In genomic region chr2:155867564-155867963, GRCh38 we compare ENCODE assay signal across 35 cellular contexts.
DNase-seq lines count a peak whose midpoint lies in the region; ATAC-seq, FAIRE-seq and TF ChIP-seq lines count a peak whose summit lies in the region.
"Had no signal": no experiment of that assay in that cellular context is flagged by ENCODE, and none has a peak within 500 bp of the region (broad histone marks: within the 10 kb centered on the region; RNA-seq: fewer than 3 reads in every experiment).

No MANE protein-coding gene starts in this region.

- H3K9me3 ChIP-seq in HepG2 (ENCODE audit: low read length), result no peaks in the 10 kb centered on the region
- no peaks in the 10 kb centered on the region for H3K9me3 ChIP-seq in right lobe of liver
- H3K9me3 ChIP-seq in HEK293 (ENCODE audit: control insufficient read depth, insufficient read depth, low read depth, low read length), result no peaks in the 10 kb centered on the region
- no peaks in the 10 kb centered on the region for H3K9me3 ChIP-seq in neural progenitor cell (ENCODE audit: low read depth)
- H3K9me3 ChIP-seq: A549; BE2C; BLaER1; BLaER1 treated with 17β-estradiol and CSF1 and Interleukin-3, amounts not matched to agents 10 nM and 100 nM; Caco-2 had no signal

- H3K27ac Mint-ChIP-seq in neural progenitor cell, result no peak overlapping the region
- H3K27ac Mint-ChIP-seq in activated naive CD4-positive, alpha-beta T cell treated with anti-CD3 and anti-CD28 coated beads for 36 hours, result no peak overlapping the region
- H3K27ac Mint-ChIP-seq: B cell; CD14-positive monocyte; CD4-positive, alpha-beta memory T cell; CD4-positive, alpha-beta T cell; CD4-positive, CD25-positive, alpha-beta regulatory T cell; CD8-positive, alpha-beta memory T cell; CD8-positive, alpha-beta T cell had no signal

- no peak overlapping the region for H3K4me3 ChIP-seq in HepG2 (replicated peaks in 1 of 3; ENCODE audit: insufficient read depth in 1 of 3, low read depth in 2 of 3, low read length in 3 of 3)
- H3K4me3 ChIP-seq in right lobe of liver, result no peak overlapping the region
- H3K4me3 ChIP-seq in HEK293 (ENCODE audit: low read depth, low read length), result no peak overlapping the region
- H3K4me3 ChIP-seq in neural progenitor cell, result no peak overlapping the region
- H3K4me3 ChIP-seq: A549; BLaER1; BLaER1 treated with 17β-estradiol and CSF1 and Interleukin-3, amounts not matched to agents 10 nM and 100 nM had no signal

- DNase-seq in HepG2 (ENCODE audit: low spot score), result no peak
- DNase-seq in right lobe of liver, result no peak
- no peak for DNase-seq in neural progenitor cell (ENCODE audit: low spot score)
- no peak for DNase-seq in activated naive CD4-positive, alpha-beta T cell treated with anti-CD3 and anti-CD28 coated beads for 36 hours
- DNase-seq: 8988T; ACHN; AML-193; BE2C; C1 segment of cervical spinal cord; Caco-2; Calu3; CD4-positive, alpha-beta memory T cell; CD4-positive, alpha-beta T cell; CD4-positive, CD25-positive, alpha-beta regulatory T cell; CD8-positive, alpha-beta memory T cell; CD8-positive, alpha-beta T cell; COR-L47; DMS 273 treated with DMSO at 0.1 percent for 48 hours; DMS153; DMS53; DMS79; DMS79 treated with DMSO at 0.1 percent for 48 hours; DND-41; EL had no signal

- TF ChIP-seq RAD21 in HepG2 (CRISPR knock-in tag; IDR thresholded peaks at IDR 0.05), result no peak

- H3K27me3 ChIP-seq in HepG2 (ENCODE audit: control insufficient read depth in 1 of 2, insufficient read depth in 2 of 2, low read length in 2 of 2) (no peaks in the 10 kb centered on the region), right lobe of liver (no peaks in the 10 kb centered on the region), neural progenitor cell (no peaks in the 10 kb centered on the region)
- H3K27me3 ChIP-seq: BE2C; BLaER1; BLaER1 treated with 17β-estradiol and CSF1 and Interleukin-3, amounts not matched to agents 10 nM and 100 nM had no signal

- in situ Hi-C loops in HepG2 (cut with HindIII; ENCODE audit: extremely low pct_ligation_motif_present, low pct_unique_long_range_greater_than_20kb), result no loop called here

- H3K79me2 ChIP-seq in HepG2 (ENCODE audit: insufficient read depth, low read length), result no peaks in the 10 kb centered on the region
- H3K79me2 ChIP-seq in neural progenitor cell (ENCODE audit: low read depth), result no peaks in the 10 kb centered on the region

- H3K4me2 ChIP-seq in HepG2 (ENCODE audit: low read depth, low read length) (no peak overlapping the region), neural progenitor cell (peak overlapping the region; percentile 19)
- H3K4me2 ChIP-seq: A549; BLaER1; BLaER1 treated with 17β-estradiol and CSF1 and Interleukin-3, amounts not matched to agents 10 nM and 100 nM had no signal

- intact Hi-C loops in HepG2 (cut with micrococcal nuclease; ENCODE audit: unreplicated experiment) (no loop called here), right lobe of liver (cut with DNase I) (no loop called here)
- intact Hi-C loops in activated naive CD4-positive, alpha-beta T cell treated with anti-CD3 and anti-CD28 coated beads for 36 hours (cut with micrococcal nuclease), result no loop called here

- H3K27ac ChIP-seq in HepG2 (ENCODE audit: extremely low read length, insufficient read depth, low read length), result no peak overlapping the region
- H3K27ac ChIP-seq in right lobe of liver, result no peak overlapping the region
- no peak overlapping the region for H3K27ac ChIP-seq in HEK293 (ENCODE audit: extremely low read depth, low read depth, low read length)
- H3K27ac ChIP-seq in neural progenitor cell, result no peak overlapping the region
- H3K27ac ChIP-seq: 22Rv1; A549; BLaER1; BLaER1 treated with 17β-estradiol and CSF1 and Interleukin-3, amounts not matched to agents 10 nM and 100 nM; C4-2B had no signal

- H3F3A ChIP-seq in neural progenitor cell (ENCODE audit: low read depth), result peaks cover 21% of the 10 kb centered on the region

- no peak for FAIRE-seq in HepG2 (lab: Jason Lieb, UNC)
- FAIRE-seq: A204.1, A549, D721Med had no signal

- CTCF ChIA-PET in HepG2 (lab: Yijun Ruan, JAX; ENCODE audit: low intra/inter-chr PET ratio, low total read pairs) (no interaction called here), HEK293 (lab: Yijun Ruan, JAX) (no interaction called here)
- CTCF ChIA-PET in activated naive CD4-positive, alpha-beta T cell treated with anti-CD3 and anti-CD28 coated beads for 36 hours (lab: Charles Lee), result no interaction called here

- TF ChIP-seq POLR2A in HepG2 (IDR thresholded peaks at IDR 0.05; ENCODE audit: insufficient read depth in 1 of 2, low read depth in 2 of 2, low read length in 2 of 2) (no peak), right lobe of liver (IDR thresholded peaks at IDR 0.05) (no peak)

- H3K36me3 Mint-ChIP-seq in neural progenitor cell, result no peaks in the 10 kb centered on the region
- H3K36me3 Mint-ChIP-seq in activated naive CD4-positive, alpha-beta T cell treated with anti-CD3 and anti-CD28 coated beads for 36 hours (ENCODE audit: low read depth), result no peaks in the 10 kb centered on the region
- H3K36me3 Mint-ChIP-seq: CD14-positive monocyte; CD4-positive, alpha-beta memory T cell; CD4-positive, CD25-positive, alpha-beta regulatory T cell; CD8-positive, alpha-beta memory T cell; CD8-positive, alpha-beta T cell had no signal

- H4K20me1 ChIP-seq in HepG2 (ENCODE audit: insufficient read depth, low read length) (no peaks in the 10 kb centered on the region), neural progenitor cell (ENCODE audit: low read depth) (no peaks in the 10 kb centered on the region)
- H4K20me1 ChIP-seq: BLaER1; BLaER1 treated with 17β-estradiol and CSF1 and Interleukin-3, amounts not matched to agents 10 nM and 100 nM had no signal

- POLR2A ChIA-PET in HepG2 (lab: Yijun Ruan, JAX), result no interaction called here
- POLR2A ChIA-PET in HEK293 (lab: Yijun Ruan, JAX), result no interaction called here

- H3K4me1 ChIP-seq in HepG2 (ENCODE audit: insufficient read depth, low read length), result no peaks in the 10 kb centered on the region
- no peaks in the 10 kb centered on the region for H3K4me1 ChIP-seq in right lobe of liver
- H3K4me1 ChIP-seq in HEK293 (ENCODE audit: control insufficient read depth, insufficient read depth, low read length), result no peaks in the 10 kb centered on the region
- H3K4me1 ChIP-seq in neural progenitor cell, result peaks cover 21% of the 10 kb centered on the region
- H3K4me1 ChIP-seq: A549; BE2C; BLaER1; BLaER1 treated with 17β-estradiol and CSF1 and Interleukin-3, amounts not matched to agents 10 nM and 100 nM; Caco-2 had no signal

- no peaks in the 10 kb centered on the region for H3K9me3 Mint-ChIP-seq in neural progenitor cell
- no peaks in the 10 kb centered on the region for H3K9me3 Mint-ChIP-seq in activated naive CD4-positive, alpha-beta T cell treated with anti-CD3 and anti-CD28 coated beads for 36 hours
- H3K9me3 Mint-ChIP-seq: CD4-positive, alpha-beta T cell; CD4-positive, CD25-positive, alpha-beta regulatory T cell; CD8-positive, alpha-beta T cell had no signal

- ATAC-seq in HepG2, result no peak
- no peak for ATAC-seq in right lobe of liver
- no peak for ATAC-seq in HG03139 (IDR thresholded peaks at IDR 0.05; ENCODE audit: unreplicated experiment)
- ATAC-seq: A549; CD8-positive, alpha-beta T cell had no signal

- H3K27me3 Mint-ChIP-seq in neural progenitor cell (ENCODE audit: insufficient read depth, low read depth), result no peaks in the 10 kb centered on the region
- H3K27me3 Mint-ChIP-seq in activated naive CD4-positive, alpha-beta T cell treated with anti-CD3 and anti-CD28 coated beads for 36 hours (ENCODE audit: low read depth), result no peaks in the 10 kb centered on the region
- H3K27me3 Mint-ChIP-seq: B cell; CD4-positive, alpha-beta memory T cell; CD4-positive, alpha-beta T cell; CD4-positive, CD25-positive, alpha-beta regulatory T cell; CD8-positive, alpha-beta memory T cell had no signal

- TF ChIP-seq CTCF in HepG2 (CRISPR knock-in tag; IDR thresholded peaks at IDR 0.05) (no peak), right lobe of liver (IDR thresholded peaks at IDR 0.05) (no peak), HEK293 (tag by site-specific recombination; IDR thresholded peaks at IDR 0.05) (no peak), neural progenitor cell (IDR thresholded peaks at IDR 0.05) (no peak)

- H3K36me3 ChIP-seq in HepG2 (replicated peaks in 1 of 2; ENCODE audit: control insufficient read depth in 1 of 2, insufficient read depth in 2 of 2, low read length in 2 of 2) (no peaks in the 10 kb centered on the region), right lobe of liver (no peaks in the 10 kb centered on the region), HEK293 (ENCODE audit: control insufficient read depth in 2 of 2, insufficient read depth in 1 of 2, low read length in 2 of 2) (no peaks in the 10 kb centered on the region), neural progenitor cell (no peaks in the 10 kb centered on the region)
- H3K36me3 ChIP-seq: BE2C; BLaER1; BLaER1 treated with 17β-estradiol and CSF1 and Interleukin-3, amounts not matched to agents 10 nM and 100 nM had no signal

- BruUV-seq in HepG2 (replicated peaks; lab: Mats Ljungman, UMichigan), result no TSS peak

- H2AFZ ChIP-seq in HepG2 (ENCODE audit: low read length) (no peak overlapping the region), neural progenitor cell (replicated peaks) (no peak overlapping the region)

- TF ChIP-seq EP300 in HepG2 (IDR thresholded peaks at IDR 0.05; ENCODE audit: low read depth in 2 of 2, low read length in 2 of 2), result no peak
- no peak for TF ChIP-seq EP300 in HepG2 (CRISPR knock-in tag; IDR thresholded peaks at IDR 0.05; ENCODE audit: borderline replicate concordance)

- H3K4me1 Mint-ChIP-seq in neural progenitor cell, result peaks cover 25% of the 10 kb centered on the region
- no peaks in the 10 kb centered on the region for H3K4me1 Mint-ChIP-seq in activated naive CD4-positive, alpha-beta T cell treated with anti-CD3 and anti-CD28 coated beads for 36 hours (ENCODE audit: low read depth)
- H3K4me1 Mint-ChIP-seq: B cell; CD14-positive monocyte; CD4-positive, alpha-beta memory T cell; CD4-positive, CD25-positive, alpha-beta regulatory T cell; CD8-positive, alpha-beta memory T cell had no signal

- WGBS in HepG2 (ENCODE audit: low lambda C conversion rate), result 3% methylated on average over 3 of the region's 3 CpGs
- WGBS in right lobe of liver (ENCODE audit: insufficient coverage, low coverage, low lambda C conversion rate, missing lambda C conversion rate), result 50% methylated on average over 3 of the region's 3 CpGs

- no peak overlapping the region for H3K4me3 Mint-ChIP-seq in neural progenitor cell
- no peak overlapping the region for H3K4me3 Mint-ChIP-seq in activated naive CD4-positive, alpha-beta T cell treated with anti-CD3 and anti-CD28 coated beads for 36 hours
- H3K4me3 Mint-ChIP-seq: B cell; CD14-positive monocyte; CD4-positive, alpha-beta memory T cell; CD4-positive, alpha-beta T cell; CD4-positive, CD25-positive, alpha-beta regulatory T cell; CD8-positive, alpha-beta memory T cell; CD8-positive, alpha-beta T cell had no signal

- no peak overlapping the region for H3K9ac ChIP-seq in HepG2 (ENCODE audit: insufficient read depth, low read depth, low read length)
- H3K9ac ChIP-seq in neural progenitor cell, result no peak overlapping the region
- H3K9ac ChIP-seq: BLaER1; BLaER1 treated with 17β-estradiol and CSF1 and Interleukin-3, amounts not matched to agents 10 nM and 100 nM had no signal

TF ChIP-seq in HepG2, 621 proteins besides CTCF, POLR2A, EP300 and RAD21 (continues in another document):
- TF ChIP-seq ZNF350 (CRISPR knock-in tag; IDR thresholded peaks at IDR 0.05; ENCODE audit: borderline replicate concordance, low read depth), result no peak

Comparison
In these comparisons a context has a peak if more than half of its experiments do, and no peak if none do; other contexts are left out.
1. Of the 63 proteins assayed by ChIP-seq in both HepG2 and HEK293: peak only in HepG2: none; only in HEK293: ATF2; in both: none; in neither: 62.